In genomic region chr7:50266893-50267386, GRCh38 we compare ENCODE assay signal across 8 cellular contexts. TPM values are rescaled to one million over a fixed set of nuclear protein-coding genes. Genes with fewer than 3 reads are reported as not detected.
DNase-seq lines count a peak whose midpoint lies in the region; ATAC-seq lines count a peak whose summit lies in the region.

No MANE protein-coding gene starts in this region.

- DNase-seq in T-cell (peak; percentile 53 to 85 (median 70)), NCI-H2107 treated with DMSO at 0.1 percent for 48 hours (lab: John Stamatoyannopoulos, UW; ENCODE audit: unreplicated experiment) (no peak), anterior cingulate cortex (lab: John Stamatoyannopoulos, UW) (no peak), NCI-H345 treated with DMSO at 0.1 percent for 48 hours (lab: John Stamatoyannopoulos, UW; ENCODE audit: unreplicated experiment) (no peak)
- DNase-seq in stimulated activated CD4-positive, alpha-beta T cell treated with anti-CD3 and anti-CD28 coated beads, TNF-alpha, amount 100 ng/mL, for 24 hours (ENCODE audit: low read depth in 3 of 3) = peak; percentile 59 to 77 (median 63)

- H3K4me3 Mint-ChIP-seq in T-cell = peak overlapping the region; percentile 67 to 87 (median 70)
- peak overlapping the region; percentile 85 for H3K4me3 Mint-ChIP-seq in activated naive CD4-positive, alpha-beta T cell treated with anti-CD3 and anti-CD28 coated beads, Interleukin-2, amount 50 U/mL, for 24 hours

- H3K27ac Mint-ChIP-seq in T-cell = peak overlapping the region; percentile 98 to 100
- H3K27ac Mint-ChIP-seq in activated naive CD4-positive, alpha-beta T cell treated with anti-CD3 and anti-CD28 coated beads, Interleukin-2, amount 50 U/mL, for 24 hours = peak overlapping the region; percentile 99

- peaks cover 0 to 4% (median 0%) of the 10 kb centered on the region in 3 donors for H3K9me3 Mint-ChIP-seq in T-cell
- H3K9me3 Mint-ChIP-seq in activated naive CD4-positive, alpha-beta T cell treated with anti-CD3 and anti-CD28 coated beads, Interleukin-2, amount 50 U/mL, for 24 hours = peaks cover 5% of the 10 kb centered on the region

- H3K36me3 Mint-ChIP-seq in T-cell = no peaks in the 10 kb centered on the region
- no peaks in the 10 kb centered on the region for H3K36me3 Mint-ChIP-seq in activated naive CD4-positive, alpha-beta T cell treated with anti-CD3 and anti-CD28 coated beads, Interleukin-2, amount 50 U/mL, for 24 hours

- CTCF ChIA-PET in T-cell (lab: Charles Lee) = interaction anchor here (0.7 to 2.2 kb wide), 12 partner anchors 9 to 132 kb away, joined by 3 to 11 read pairs (median 3); partner anchors contain the start of gene IKZF1 (in 1 of the 2)

- POLR2A ChIA-PET in T-cell (lab: Charles Lee) = interaction anchor here (1.0 to 1.3 kb wide), 4 partner anchors 41 to 95 kb away, joined by 3 read pairs; no protein-coding TSS in a partner anchor

- peaks cover 95 to 98% (median 96%) of the 10 kb centered on the region in 3 donors for H3K4me1 Mint-ChIP-seq in T-cell
- H3K4me1 Mint-ChIP-seq in activated naive CD4-positive, alpha-beta T cell treated with anti-CD3 and anti-CD28 coated beads, Interleukin-2, amount 50 U/mL, for 24 hours = peaks cover 97% of the 10 kb centered on the region

- ATAC-seq in GM18870 (IDR thresholded peaks at IDR 0.05; ENCODE audit: unreplicated experiment) (peak; percentile 49), HG03064 (IDR thresholded peaks at IDR 0.05; ENCODE audit: low read depth, unreplicated experiment) (peak; percentile 36), T-cell (replicated peaks in 1 of 4) (peak; percentile 85 to 89 (median 86))

- no peaks in the 10 kb centered on the region for H3K27me3 Mint-ChIP-seq in T-cell
- H3K27me3 Mint-ChIP-seq in activated naive CD4-positive, alpha-beta T cell treated with anti-CD3 and anti-CD28 coated beads, Interleukin-2, amount 50 U/mL, for 24 hours = no peaks in the 10 kb centered on the region

RNA-seq across cellular contexts. Expression of gene IKZF1, which starts 37.6 kb away (rescaled TPM):
- total RNA-seq in T-cell = 100 to 1,000 TPM; 429 to 525 (median 494) TPM

Comparison
In these comparisons a context has a peak if more than half of its experiments do, and no peak if none do; other contexts are left out.
1. ATAC-seq: peak in every context shown above with its lines; median percentile 86 in T-cell; 49 in GM18870; 36 in HG03064.
2. DNase-seq: peak in T-cell (34 of 34) and stimulated activated CD4-positive, alpha-beta T cell treated with anti-CD3 and anti-CD28 coated beads, TNF-alpha, amount 100 ng/mL, for 24 hours (3 of 3); none in NCI-H2107 treated with DMSO at 0.1 percent for 48 hours (single experiment), anterior cingulate cortex (0 of 58) and NCI-H345 treated with DMSO at 0.1 percent for 48 hours (single experiment).